In the genomic region with DNA sequence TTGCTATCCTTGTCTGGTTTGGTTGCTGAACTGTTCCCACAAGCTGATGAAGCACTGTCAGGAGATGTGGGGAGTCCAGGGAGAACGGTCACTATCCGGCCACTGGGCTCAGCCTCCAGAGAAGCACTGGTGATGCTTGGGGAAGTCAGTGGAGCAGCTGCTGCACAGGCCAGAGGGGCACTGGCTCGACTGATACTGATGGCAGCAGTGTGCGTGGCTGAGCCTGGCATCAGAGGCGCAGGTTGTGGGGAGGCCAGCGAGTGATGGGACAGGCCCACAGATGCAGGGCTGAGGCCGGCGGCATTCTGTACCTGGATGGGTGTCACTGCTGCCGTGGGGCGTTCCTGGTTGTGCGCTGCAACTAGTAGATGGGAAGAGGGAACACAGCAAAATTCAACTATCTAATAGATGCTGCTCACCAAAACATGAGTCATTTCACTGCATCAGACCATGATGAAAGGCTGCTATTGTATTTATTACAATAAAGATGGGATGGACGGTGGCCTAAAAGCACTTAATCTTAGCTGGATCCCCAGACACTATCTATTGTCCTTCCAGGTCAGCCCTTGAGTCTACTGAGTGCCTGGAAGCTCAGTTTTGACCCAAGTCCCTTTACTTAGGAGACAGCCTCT, we compare ENCODE assay signal across 12 cellular contexts.
DNase-seq lines count a peak whose midpoint lies in the region; TF ChIP-seq lines count a peak whose summit lies in the region.
"Had no signal": no experiment of that assay in that cellular context is flagged by ENCODE, and none has a peak within 500 bp of the region (broad histone marks: within the 10 kb centered on the region; RNA-seq: fewer than 3 reads in every experiment).

No MANE protein-coding gene starts in this region.

- TSS peak; percentile 71 for BruUV-seq in mammary epithelial cell (replicated peaks; lab: Mats Ljungman, UMichigan)

- H3K36me3 ChIP-seq in mammary epithelial cell (ENCODE audit: insufficient read depth, low read length) (peaks cover 23% of the 10 kb centered on the region), Peyer's patch (peaks cover 0 to 62% (median 0%) of the 10 kb centered on the region in 3 donors)

- POLR2A ChIA-PET in HEK293T (lab: Yijun Ruan, JAX) = interaction anchor here (1.3 kb wide), 1 partner anchor 153 kb away, joined by 3 read pairs; no protein-coding TSS in a partner anchor

- H3K27ac ChIP-seq in mammary epithelial cell (ENCODE audit: insufficient read depth, low read depth, low read length) (peak overlapping the region; percentile 97), layer of hippocampus (ENCODE audit: low read depth, low read length) (peak overlapping the region; percentile 70), substantia nigra (ENCODE audit: low read depth, low read length, poor library complexity, severe bottlenecking) (peak overlapping the region; percentile 83), Peyer's patch (peak overlapping the region in 1 of 4 donors; percentile 29)
- H3K27ac ChIP-seq: psoas muscle had no signal

- intact Hi-C loops in mammary epithelial cell (cut with micrococcal nuclease) = loop anchor here (1.0 to 10.0 kb wide), 7 partner anchors 46 to 298 kb away; a partner anchor contains a TSS

- TF ChIP-seq CTCF in mammary epithelial cell (conservative IDR thresholded peaks at IDR 0.05 in 1 of 2, IDR thresholded peaks at IDR 0.05 in 1 of 2; ENCODE audit: extremely low read depth in 1 of 2, insufficient read depth in 1 of 2, low read depth in 1 of 2, low read length in 2 of 2) (no peak), Peyer's patch (IDR thresholded peaks at IDR 0.05) (no peak)

- H3K4me1 ChIP-seq in mammary epithelial cell (ENCODE audit: insufficient read depth, low read length) (peaks cover 34% of the 10 kb centered on the region), Peyer's patch (peaks cover 0 to 8% (median 0%) of the 10 kb centered on the region in 4 donors)
- H3K4me1 ChIP-seq: psoas muscle had no signal

- H3K4me3 ChIP-seq in mammary epithelial cell (replicated peaks in 1 of 3; ENCODE audit: insufficient read depth in 1 of 3, low read depth in 2 of 3, low read length in 3 of 3) = peak overlapping the region in 1 of 3 experiments; percentile 14
- H3K4me3 ChIP-seq in Peyer's patch = no peak overlapping the region
- H3K4me3 ChIP-seq: psoas muscle, transverse colon had no signal

- in situ Hi-C loops in mammary epithelial cell (cut with MboI; ENCODE audit: low sequenced_read_pairs in 2 of 2) = no loop called here

- peak overlapping the region; percentile 72 for H3K9ac ChIP-seq in mammary epithelial cell (ENCODE audit: insufficient read depth, low read length)

- H3K27me3 ChIP-seq in mammary epithelial cell (ENCODE audit: insufficient read depth, low read length) (no peaks in the 10 kb centered on the region), layer of hippocampus (ENCODE audit: control insufficient read depth, insufficient read depth, low read length) (no peaks in the 10 kb centered on the region), Peyer's patch (no peaks in the 10 kb centered on the region)
- H3K27me3 ChIP-seq: transverse colon had no signal

- peak; percentile 27 for DNase-seq in HPDE6-E6E7 (ENCODE audit: extremely low spot score)
- DNase-seq in mammary epithelial cell = peak; percentile 84
- peak in 26 of 49 donors; percentile 4 to 75 (median 31) for DNase-seq in substantia nigra (lab: John Stamatoyannopoulos, UW)
- DNase-seq in HEK293T (ENCODE audit: extremely low spot score) = no peak
- DNase-seq in kidney glomerular epithelial cell (lab: John Stamatoyannopoulos, UW) = no peak
- no peak for DNase-seq in GF-D8 (lab: John Stamatoyannopoulos, UW)
- no peak for DNase-seq in Peyer's patch
- DNase-seq: activated naive CD8-positive, alpha-beta T cell treated with anti-CD3 and anti-CD28 coated beads, Interleukin-2, amount 10 ng/mL, durations not matched to agents 7 days and 5 days; NCI-H82; psoas muscle had no signal

- peaks cover 11% of the 10 kb centered on the region for H3K79me2 ChIP-seq in mammary epithelial cell (ENCODE audit: insufficient read depth, low read length)

- CTCF ChIA-PET in mammary epithelial cell (lab: Charles Lee; ENCODE audit: low non-redundant PET) = interaction anchor here (1.0 to 1.4 kb wide), 2 partner anchors 46 to 106 kb away, joined by 7 to 8 read pairs; a partner anchor contains a TSS
- CTCF ChIA-PET in HEK293T (lab: Yijun Ruan, JAX) = interaction anchor here (0.6 kb wide), 2 partner anchors 85 to 106 kb away, joined by 3 to 5 read pairs; a partner anchor contains a TSS

- no peaks in the 10 kb centered on the region for H4K20me1 ChIP-seq in mammary epithelial cell (ENCODE audit: insufficient read depth, low read length)

- TF ChIP-seq POLR2A in Peyer's patch (IDR thresholded peaks at IDR 0.05) = no peak

- peak overlapping the region; percentile 81 for H3K4me2 ChIP-seq in mammary epithelial cell (ENCODE audit: insufficient read depth, low read depth, low read length)

- dilution Hi-C loops in mammary epithelial cell (cut with HindIII; ENCODE audit: low sequenced_read_pairs) = no loop called here

- peak overlapping the region; percentile 41 for H2AFZ ChIP-seq in mammary epithelial cell (ENCODE audit: low read depth, low read length)

- WGBS in mammary epithelial cell (ENCODE audit: low coverage, missing lambda C conversion rate) = 47% methylated on average over 9 of the region's 12 CpGs

- H3K9me3 ChIP-seq in mammary epithelial cell (replicated peaks; ENCODE audit: insufficient read depth, low read length) = no peaks in the 10 kb centered on the region
- H3K9me3 ChIP-seq in Peyer's patch = no peaks in the 10 kb centered on the region
- H3K9me3 ChIP-seq: psoas muscle, transverse colon had no signal

TF ChIP-seq in HEK293T, 16 proteins besides CTCF, POLR2A, EP300 and RAD21:
- TF ChIP-seq SUZ12 (IDR thresholded peaks at IDR 0.05) (no peak), L3MBTL2 (conservative IDR thresholded peaks at IDR 0.05) (no peak), HDGF (IDR thresholded peaks at IDR 0.05; ENCODE audit: borderline replicate concordance) (no peak), FOXK2 (IDR thresholded peaks at IDR 0.05) (no peak), BHLHE40 (IDR thresholded peaks at IDR 0.05; ENCODE audit: borderline replicate concordance) (no peak), ARNT (IDR thresholded peaks at IDR 0.05) (no peak), FOXM1 (IDR thresholded peaks at IDR 0.05; ENCODE audit: borderline replicate concordance) (no peak), TARDBP (IDR thresholded peaks at IDR 0.05) (no peak), LEF1 (IDR thresholded peaks at IDR 0.05; ENCODE audit: borderline replicate concordance) (no peak), FOXA1 (IDR thresholded peaks at IDR 0.05) (no peak), ELF4 (IDR thresholded peaks at IDR 0.05) (no peak), ZNF384 (IDR thresholded peaks at IDR 0.05) (no peak), SP1 (IDR thresholded peaks at IDR 0.05) (no peak), CTBP1 (IDR thresholded peaks at IDR 0.05; ENCODE audit: borderline replicate concordance) (no peak), NFRKB (IDR thresholded peaks at IDR 0.05) (no peak)
- TF ChIP-seq, protein P1, sequence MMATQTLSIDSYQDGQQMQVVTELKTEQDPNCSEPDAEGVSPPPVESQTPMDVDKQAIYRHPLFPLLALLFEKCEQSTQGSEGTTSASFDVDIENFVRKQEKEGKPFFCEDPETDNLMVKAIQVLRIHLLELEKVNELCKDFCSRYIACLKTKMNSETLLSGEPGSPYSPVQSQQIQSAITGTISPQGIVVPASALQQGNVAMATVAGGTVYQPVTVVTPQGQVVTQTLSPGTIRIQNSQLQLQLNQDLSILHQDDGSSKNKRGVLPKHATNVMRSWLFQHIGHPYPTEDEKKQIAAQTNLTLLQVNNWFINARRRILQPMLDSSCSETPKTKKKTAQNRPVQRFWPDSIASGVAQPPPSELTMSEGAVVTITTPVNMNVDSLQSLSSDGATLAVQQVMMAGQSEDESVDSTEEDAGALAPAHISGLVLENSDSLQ (IDR thresholded peaks at IDR 0.05) = no peak

Comparison
In these comparisons a context has a peak if more than half of its experiments do, and no peak if none do; other contexts are left out.
1. DNase-seq: peak in HPDE6-E6E7 (single experiment), mammary epithelial cell (single experiment) and substantia nigra (26 of 49); none in HEK293T (single experiment), kidney glomerular epithelial cell (single experiment), GF-D8 (single experiment) and Peyer's patch (0 of 3).